21 cellular contexts compared by ENCODE assay signal in genomic region chr11:94840209-94840608, GRCh38.
"Had no signal": no experiment of that assay in that cellular context is flagged by ENCODE, and none has a peak within 500 bp of the region (broad histone marks: within the 10 kb centered on the region; RNA-seq: fewer than 3 reads in every experiment).

No MANE protein-coding gene starts in this region.

- H3K27me3 ChIP-seq: gastrocnemius medialis had no signal

- H3K9me3 ChIP-seq: gastrocnemius medialis, heart left ventricle had no signal

- H3K36me3 Mint-ChIP-seq: activated CD8-positive, alpha-beta memory T cell treated with anti-CD3 and anti-CD28 coated beads, Interleukin-2, amount 10 ng/mL, durations not matched to agents 7 days and 5 days; activated naive CD4-positive, alpha-beta T cell treated with anti-CD3 and anti-CD28 coated beads, Interleukin-2, amount 50 U/mL, for 72 hours; naive thymus-derived CD8-positive, alpha-beta T cell had no signal

- DNase-seq: activated CD4-positive, alpha-beta T cell treated with anti-CD3 and anti-CD28 coated beads, Interleukin-2, amount 50 U/mL, for 4 hours; activated CD4-positive, CD25-positive, alpha-beta regulatory T cell treated with anti-CD3 and anti-CD28 coated beads, Interleukin-2, amount 50 U/mL, for 72 hours; activated CD8-positive, alpha-beta memory T cell treated with anti-CD3 and anti-CD28 coated beads, Interleukin-2, amount 10 ng/mL, durations not matched to agents 7 days and 5 days; activated effector memory CD4-positive, alpha-beta T cell treated with Interleukin-2 at 50 U/mL for 16 hours; activated T-cell treated with anti-CD3 and anti-CD28 coated beads, Interleukin-2, amount 50 U/mL, for 24 hours; amniotic stem cell; caudate nucleus; gastrocnemius medialis; heart left ventricle; naive thymus-derived CD8-positive, alpha-beta T cell; posterior cingulate gyrus; retina; stimulated activated CD4-positive, alpha-beta T cell treated with anti-CD3 and anti-CD28 coated beads, Interleukin-15, amount 100 ng/mL, for 24 hours; stimulated activated CD4-positive, alpha-beta T cell treated with anti-CD3 and anti-CD28 coated beads, Interleukin-4, amount 100 ng/mL, for 24 hours; stimulated activated naive CD4-positive, alpha-beta T cell had no signal

- H3K4me1 Mint-ChIP-seq: activated CD8-positive, alpha-beta memory T cell treated with anti-CD3 and anti-CD28 coated beads, Interleukin-2, amount 10 ng/mL, durations not matched to agents 7 days and 5 days; naive thymus-derived CD8-positive, alpha-beta T cell had no signal

- H3K27ac Mint-ChIP-seq: activated CD8-positive, alpha-beta memory T cell treated with anti-CD3 and anti-CD28 coated beads, Interleukin-2, amount 10 ng/mL, durations not matched to agents 7 days and 5 days; activated naive CD4-positive, alpha-beta T cell treated with anti-CD3 and anti-CD28 coated beads, Interleukin-2, amount 50 U/mL, for 72 hours; activated T-cell treated with anti-CD3 and anti-CD28 coated beads, Interleukin-2, amount 50 U/mL, for 24 hours; naive thymus-derived CD8-positive, alpha-beta T cell; T-helper 2 cell treated with Interferon-gamma antibody and Interleukin-4, amounts not matched to agents 5 μg/mL and 100 μg/mL, for 36 hours had no signal

- H3K27me3 Mint-ChIP-seq: activated T-cell treated with anti-CD3 and anti-CD28 coated beads, Interleukin-2, amount 50 U/mL, for 24 hours had no signal

- ATAC-seq: activated CD8-positive, alpha-beta memory T cell treated with anti-CD3 and anti-CD28 coated beads, Interleukin-2, amount 10 ng/mL, durations not matched to agents 7 days and 5 days; activated naive CD4-positive, alpha-beta T cell treated with anti-CD3 and anti-CD28 coated beads, Interleukin-2, amount 50 U/mL, for 72 hours; esophagus mucosa; gastrocnemius medialis; heart left ventricle; left lobe of liver; naive thymus-derived CD8-positive, alpha-beta T cell had no signal

- H3K4me3 Mint-ChIP-seq: activated CD8-positive, alpha-beta memory T cell treated with anti-CD3 and anti-CD28 coated beads, Interleukin-2, amount 10 ng/mL, durations not matched to agents 7 days and 5 days; activated T-cell treated with anti-CD3 and anti-CD28 coated beads, Interleukin-2, amount 50 U/mL, for 24 hours; naive thymus-derived CD8-positive, alpha-beta T cell; T-helper 2 cell treated with Interferon-gamma antibody and Interleukin-4, amounts not matched to agents 5 μg/mL and 100 μg/mL, for 36 hours had no signal

- FAIRE-seq: colon, islet of Langerhans had no signal

- H3K9me3 Mint-ChIP-seq: activated naive CD4-positive, alpha-beta T cell treated with anti-CD3 and anti-CD28 coated beads, Interleukin-2, amount 50 U/mL, for 72 hours; activated T-cell treated with anti-CD3 and anti-CD28 coated beads, Interleukin-2, amount 50 U/mL, for 24 hours; naive thymus-derived CD8-positive, alpha-beta T cell; T-helper 2 cell treated with Interferon-gamma antibody and Interleukin-4, amounts not matched to agents 5 μg/mL and 100 μg/mL, for 36 hours had no signal

- H3K4me3 ChIP-seq: gastrocnemius medialis, heart left ventricle had no signal
